ENCODE assay signal across 12 cellular contexts in the genomic region with DNA sequence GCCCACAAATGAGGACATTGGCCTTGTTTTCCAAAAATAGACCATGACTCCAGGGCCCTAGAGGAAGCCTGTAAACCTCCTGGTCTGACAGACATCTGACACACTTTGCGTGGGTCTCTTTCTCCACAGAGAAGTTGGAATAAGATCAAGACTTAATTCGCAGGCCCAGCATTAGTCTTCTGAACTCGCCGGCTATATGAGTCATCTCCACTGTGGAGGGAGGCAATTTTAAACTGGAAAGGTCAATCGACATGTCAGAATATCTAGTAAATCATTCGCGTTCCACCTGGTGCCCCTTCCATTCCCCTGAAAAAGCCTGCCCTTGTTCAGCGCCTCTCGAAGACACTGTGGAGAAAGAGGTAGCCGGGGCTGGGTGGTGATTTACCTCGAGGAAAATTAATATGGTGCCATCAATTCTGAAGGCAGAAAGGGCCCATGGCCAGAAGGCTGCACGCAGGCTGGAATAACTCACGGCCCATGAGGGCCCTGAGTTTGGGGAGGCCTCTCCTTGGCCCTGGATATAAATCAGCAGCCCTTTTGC.
DNase-seq lines count a peak whose midpoint lies in the region; ATAC-seq, FAIRE-seq and TF ChIP-seq lines count a peak whose summit lies in the region.
"Had no signal": no experiment of that assay in that cellular context is flagged by ENCODE, and none has a peak within 500 bp of the region (broad histone marks: within the 10 kb centered on the region; RNA-seq: fewer than 3 reads in every experiment).

No MANE protein-coding gene starts in this region.

- no peak overlapping the region for H3K4me3 ChIP-seq in CD4-positive, CD25-positive, alpha-beta regulatory T cell (ENCODE audit: low read depth, low read length)
- H3K4me3 ChIP-seq in MG63 (no peak overlapping the region), osteoblast (ENCODE audit: insufficient read depth, low read length) (no peak overlapping the region)

- ATAC-seq in CD4-positive, CD25-positive, alpha-beta regulatory T cell (ENCODE audit: low read depth in 2 of 2), result no peak
- ATAC-seq in GM18517 (IDR thresholded peaks at IDR 0.05; ENCODE audit: unreplicated experiment), result no peak

- H3K27me3 Mint-ChIP-seq in CD4-positive, CD25-positive, alpha-beta regulatory T cell, result no peaks in the 10 kb centered on the region
- H3K27me3 Mint-ChIP-seq in endothelial cell (ENCODE audit: unreplicated experiment), result peaks cover 2% of the 10 kb centered on the region
- H3K27me3 Mint-ChIP-seq in H9 (ENCODE audit: low read depth), result no peaks in the 10 kb centered on the region
- H3K27me3 Mint-ChIP-seq: progenitor cell of endocrine pancreas had no signal

- H2AFZ ChIP-seq in osteoblast (ENCODE audit: low read length), result no peak overlapping the region
- no peak overlapping the region for H2AFZ ChIP-seq in H9 (ENCODE audit: low read length)

- H4K91ac ChIP-seq in H9 (ENCODE audit: insufficient read length, low read depth, low read length), result no peak overlapping the region

- H3K79me2 ChIP-seq in osteoblast (ENCODE audit: insufficient read depth, low read length) (no peaks in the 10 kb centered on the region), H9 (ENCODE audit: insufficient read depth, low read length) (no peaks in the 10 kb centered on the region)

- H3K23ac ChIP-seq in H9 (ENCODE audit: insufficient read length, low read depth, low read length), result no peak overlapping the region

- H3K27ac Mint-ChIP-seq in CD4-positive, CD25-positive, alpha-beta regulatory T cell, result peak overlapping the region; percentile 12 to 46 (median 44)
- H3K27ac Mint-ChIP-seq in endothelial cell (ENCODE audit: unreplicated experiment), result peak overlapping the region; percentile 7
- H3K27ac Mint-ChIP-seq in H9, result no peak overlapping the region
- H3K27ac Mint-ChIP-seq: progenitor cell of endocrine pancreas had no signal

- H3K36me3 ChIP-seq in CD4-positive, CD25-positive, alpha-beta regulatory T cell (ENCODE audit: control insufficient read depth, insufficient read depth, low read length), result peaks cover 10% of the 10 kb centered on the region
- H3K36me3 ChIP-seq in MG63 (peaks cover 25% of the 10 kb centered on the region), osteoblast (ENCODE audit: insufficient read depth, low read length) (no peaks in the 10 kb centered on the region)

- peaks cover 3 to 67% (median 28%) of the 10 kb centered on the region in 4 donors for H3K4me1 Mint-ChIP-seq in CD4-positive, CD25-positive, alpha-beta regulatory T cell
- peaks cover 2% of the 10 kb centered on the region for H3K4me1 Mint-ChIP-seq in endothelial cell (ENCODE audit: unreplicated experiment)
- peaks cover 5 to 11% of the 10 kb centered on the region in 2 experiments; a peak in 3 of 4 replicates for H3K4me1 Mint-ChIP-seq in H9

- no peak overlapping the region for H3K27ac ChIP-seq in CD4-positive, CD25-positive, alpha-beta regulatory T cell (ENCODE audit: insufficient read depth, low read length, poor library complexity, severe bottlenecking)
- H3K27ac ChIP-seq in osteoblast (ENCODE audit: low read depth, low read length), result peak overlapping the region; percentile 73
- no peak overlapping the region for H3K27ac ChIP-seq in H9 (ENCODE audit: insufficient read length, low read depth, low read length)
- H3K27ac ChIP-seq: KMS-11 had no signal

- H3K18ac ChIP-seq in H9 (ENCODE audit: insufficient read length, low read depth, low read length), result no peak overlapping the region

- FAIRE-seq in D721Med (lab: Jason Lieb, UNC), result no peak
- FAIRE-seq: H1 had no signal

- no peak overlapping the region for H3K4ac ChIP-seq in H9 (ENCODE audit: low read depth, low read length)

- H2BK20ac ChIP-seq in H9 (ENCODE audit: low read depth, low read length, poor library complexity, severe bottlenecking), result no peak overlapping the region

- H4K20me1 ChIP-seq in osteoblast (ENCODE audit: insufficient read depth, low read length) (no peaks in the 10 kb centered on the region), H9 (ENCODE audit: control insufficient read depth, insufficient read depth, insufficient read length) (no peaks in the 10 kb centered on the region)

- H3K56ac ChIP-seq in H9 (ENCODE audit: insufficient read length, low read depth, low read length), result no peak overlapping the region

- H3K9me3 Mint-ChIP-seq in CD4-positive, CD25-positive, alpha-beta regulatory T cell, result no peaks in the 10 kb centered on the region
- no peaks in the 10 kb centered on the region for H3K9me3 Mint-ChIP-seq in endothelial cell (ENCODE audit: unreplicated experiment)
- no peaks in the 10 kb centered on the region for H3K9me3 Mint-ChIP-seq in H9

- H3K14ac ChIP-seq in H9 (ENCODE audit: insufficient read depth, low read length), result no peak overlapping the region; the same call in 1 of the 2 replicates

- H3K4me3 Mint-ChIP-seq in CD4-positive, CD25-positive, alpha-beta regulatory T cell, result no peak overlapping the region
- H3K4me3 Mint-ChIP-seq in endothelial cell (ENCODE audit: unreplicated experiment) (no peak overlapping the region), H9 (no peak overlapping the region)

- DNase-seq in CD4-positive, CD25-positive, alpha-beta regulatory T cell, result no peak
- DNase-seq in MG63, result peak; percentile 78
- DNase-seq in endothelial cell (ENCODE audit: low spot score), result no peak
- peak; percentile 94 for DNase-seq in osteoblast (ENCODE audit: insufficient read length, low spot score, missing footprints)
- no peak for DNase-seq in H9
- DNase-seq in D721Med (ENCODE audit: insufficient read length, low spot score), result no peak
- no peak for DNase-seq in NCI-H146 treated with DMSO at 0.1 percent for 48 hours (lab: John Stamatoyannopoulos, UW; ENCODE audit: unreplicated experiment)
- DNase-seq: activated CD8-positive, alpha-beta memory T cell treated with anti-CD3 and anti-CD28 coated beads, Interleukin-2, amount 50 U/mL, for 4 hours had no signal

- H3K9ac ChIP-seq in H9 (ENCODE audit: extremely low read depth, insufficient read length, low read length), result no peak overlapping the region
- H3K9ac ChIP-seq: KMS-11 had no signal

- no peak overlapping the region for H2BK15ac ChIP-seq in H9 (ENCODE audit: low read depth, low read length)

- H3K23me2 ChIP-seq in H9 (ENCODE audit: insufficient read length, low read depth, low read length, poor library complexity, severe bottlenecking), result no peaks in the 10 kb centered on the region

- H3K36me3 Mint-ChIP-seq in CD4-positive, CD25-positive, alpha-beta regulatory T cell, result peaks cover 19% of the 10 kb centered on the region
- H3K36me3 Mint-ChIP-seq in endothelial cell (ENCODE audit: low read depth, unreplicated experiment) (peaks cover 21% of the 10 kb centered on the region), H9 (ENCODE audit: insufficient read depth in 1 of 3, low read depth in 3 of 3) (no peaks in the 10 kb centered on the region; a peak in 1 of 7 replicates)

- no peak overlapping the region for H3T11ph ChIP-seq in H9 (ENCODE audit: low read length)

- H3K27me3 ChIP-seq in CD4-positive, CD25-positive, alpha-beta regulatory T cell (ENCODE audit: control insufficient read depth, insufficient read depth, low read length), result no peaks in the 10 kb centered on the region
- H3K27me3 ChIP-seq in MG63 (no peaks in the 10 kb centered on the region), osteoblast (ENCODE audit: insufficient read depth, low read length) (no peaks in the 10 kb centered on the region), H9 (ENCODE audit: insufficient read depth, low read length) (no peaks in the 10 kb centered on the region)

- H3K4me2 ChIP-seq in osteoblast (ENCODE audit: insufficient read depth, low read length), result no peak overlapping the region
- H3K4me2 ChIP-seq in H9 (ENCODE audit: insufficient read depth, insufficient read length, low read length), result no peak overlapping the region
- H3K4me2 ChIP-seq: KMS-11 had no signal

- no peak for TF ChIP-seq CTCF in endothelial cell (IDR thresholded peaks at IDR 0.05; ENCODE audit: unreplicated experiment)
- TF ChIP-seq CTCF in osteoblast (IDR thresholded peaks at IDR 0.05; ENCODE audit: extremely low read depth, low read depth, low read length), result no peak
- TF ChIP-seq CTCF in H9 (conservative IDR thresholded peaks at IDR 0.05), result no peak
- TF ChIP-seq CTCF in D721Med (IDR thresholded peaks at IDR 0.05; ENCODE audit: insufficient read depth, missing control alignments), result no peak

- no peak overlapping the region for H2BK120ac ChIP-seq in H9 (ENCODE audit: low read depth, low read length, poor library complexity, severe bottlenecking)

- H3K9me3 ChIP-seq in CD4-positive, CD25-positive, alpha-beta regulatory T cell (ENCODE audit: control insufficient read depth in 2 of 2, low read length in 2 of 2), result no peaks in the 10 kb centered on the region
- H3K9me3 ChIP-seq in MG63 (no peaks in the 10 kb centered on the region), osteoblast (ENCODE audit: low read depth, low read length) (no peaks in the 10 kb centered on the region), H9 (ENCODE audit: control insufficient read depth, low read depth, low read length) (no peaks in the 10 kb centered on the region)

- no peaks in the 10 kb centered on the region for H3K79me1 ChIP-seq in H9 (ENCODE audit: insufficient read depth, low read depth, low read length, poor library complexity, severe bottlenecking)

- WGBS in H9 (ENCODE audit: extremely low coverage, insufficient read length, low lambda C conversion rate), result no CpG with 5 or more reads among the region's 13 CpGs

- H2AK5ac ChIP-seq in H9 (ENCODE audit: insufficient read length, low read length), result no peak overlapping the region

- no peak overlapping the region for H2BK12ac ChIP-seq in H9 (ENCODE audit: insufficient read length, low read depth, low read length)

- no peak overlapping the region for H2BK5ac ChIP-seq in H9 (ENCODE audit: insufficient read length, low read length)

- no peak overlapping the region for H4K5ac ChIP-seq in H9 (ENCODE audit: insufficient read length, low read depth, low read length)

- no peak overlapping the region for H4K8ac ChIP-seq in H9 (replicated peaks; ENCODE audit: insufficient read length, low read depth, low read length)

- H3K4me1 ChIP-seq in CD4-positive, CD25-positive, alpha-beta regulatory T cell (ENCODE audit: control insufficient read depth, insufficient read depth, low read length, poor library complexity, severe bottlenecking), result peaks cover 31% of the 10 kb centered on the region
- H3K4me1 ChIP-seq in osteoblast (ENCODE audit: insufficient read depth, low read length), result peaks cover 36% of the 10 kb centered on the region
- H3K4me1 ChIP-seq in H9 (ENCODE audit: insufficient read depth, low read length), result no peaks in the 10 kb centered on the region; the same call in 1 of the 2 replicates

Comparison
In these comparisons a context has a peak if more than half of its experiments do, and no peak if none do; other contexts are left out.
1. DNase-seq: peak in MG63 (single experiment) and osteoblast (single experiment); none in CD4-positive, CD25-positive, alpha-beta regulatory T cell (0 of 3), endothelial cell (single experiment), H9 (single experiment), D721Med (single experiment) and NCI-H146 treated with DMSO at 0.1 percent for 48 hours (single experiment).
2. H3K27ac Mint-ChIP-seq: peak in CD4-positive, CD25-positive, alpha-beta regulatory T cell (3 of 3) and endothelial cell (single experiment); none in H9 (0 of 3).